10 cellular contexts compared by ENCODE assay signal in genomic region chr1:169133801-169134558, GRCh38. TPM values are rescaled to one million over a fixed set of nuclear protein-coding genes. Genes with fewer than 3 reads are reported as not detected.
DNase-seq lines count a peak whose midpoint lies in the region; ATAC-seq and TF ChIP-seq lines count a peak whose summit lies in the region.
"Had no signal": no experiment of that assay in that cellular context is flagged by ENCODE, and none has a peak within 500 bp of the region (broad histone marks: within the 10 kb centered on the region; RNA-seq: fewer than 3 reads in every experiment).

No MANE protein-coding gene starts in this region.

- peak overlapping the region in 1 of 10 donors; percentile 10 for H3K27ac ChIP-seq in heart right ventricle
- H3K27ac ChIP-seq in smooth muscle cell (ENCODE audit: low read depth), result peak overlapping the region; percentile 63
- H3K27ac ChIP-seq: coronary artery had no signal

- H3K4me2 ChIP-seq in smooth muscle cell, result no peak overlapping the region

- H3K9me3 ChIP-seq in heart right ventricle (no peaks in the 10 kb centered on the region), smooth muscle cell (replicated peaks; ENCODE audit: low read depth) (no peaks in the 10 kb centered on the region)

- ATAC-seq in heart right ventricle, result peak in 3 of 8 donors; percentile 45 to 57 (median 52)
- ATAC-seq: stimulated activated memory B cell treated with anti-CD40 and anti-IgM and Interleukin-4, amounts not matched to agents 10 μg/mL and 1 μg/mL and 100 μg/mL, for 72 hours had no signal

- H3K27me3 ChIP-seq in heart right ventricle (no peaks in the 10 kb centered on the region), smooth muscle cell (ENCODE audit: low read depth) (no peaks in the 10 kb centered on the region)

- H3K4me1 ChIP-seq in heart right ventricle (peaks cover 0 to 43% (median 11%) of the 10 kb centered on the region in 9 donors), smooth muscle cell (ENCODE audit: low read depth) (no peaks in the 10 kb centered on the region)

- in situ Hi-C loops in GM13976 (cut with MboI; ENCODE audit: low sequenced_read_pairs, unreplicated experiment), result no loop called here

- peaks cover 13% of the 10 kb centered on the region for H3K79me2 ChIP-seq in smooth muscle cell (ENCODE audit: low read depth)

- H2AFZ ChIP-seq in smooth muscle cell (ENCODE audit: low read depth), result no peak overlapping the region

- peak; percentile 53 for TF ChIP-seq CTCF in GM13976 (IDR thresholded peaks at IDR 0.05; ENCODE audit: borderline replicate concordance, control extremely low read depth, extremely low read depth, insufficient read depth, missing control alignments)
- TF ChIP-seq CTCF in heart right ventricle (IDR thresholded peaks at IDR 0.05), result peak in 6 of 9 donors; percentile 21 to 58 (median 42)
- peak; percentile 17 for TF ChIP-seq CTCF in smooth muscle cell (IDR thresholded peaks at IDR 0.05; ENCODE audit: borderline replicate concordance, insufficient read depth, poor library complexity, severe bottlenecking)

- H3K9ac ChIP-seq in smooth muscle cell (ENCODE audit: low read depth), result no peak overlapping the region

- H3K36me3 ChIP-seq in heart right ventricle, result peaks cover 0 to 45% (median 14%) of the 10 kb centered on the region in 9 donors
- peaks cover 20% of the 10 kb centered on the region for H3K36me3 ChIP-seq in smooth muscle cell (ENCODE audit: low read depth)

- peaks cover 38% of the 10 kb centered on the region for H3F3A ChIP-seq in smooth muscle cell (ENCODE audit: low read depth)

- H3K4me3 ChIP-seq in heart right ventricle (no peak overlapping the region), smooth muscle cell (no peak overlapping the region)
- H3K4me3 ChIP-seq: coronary artery had no signal

- 81 to 87% methylated on average over 3 of the region's 3 CpGs for WGBS in heart right ventricle, 2 donors
- 90% methylated on average over 3 of the region's 3 CpGs for WGBS in smooth muscle cell (ENCODE audit: low lambda C conversion rate)

- intact Hi-C loops in heart right ventricle (cut with DNase I), result loop anchor here in 3 of 10 donors (10.0 kb wide), 3 partner anchors 211 to 529 kb away; no protein-coding TSS in a partner anchor

- no peak for DNase-seq in GM13976 (ENCODE audit: low spot score)
- peak; percentile 5 for DNase-seq in SW480 (ENCODE audit: low spot score)
- no peak for DNase-seq in heart right ventricle
- DNase-seq in smooth muscle cell (lab: John Stamatoyannopoulos, UW; ENCODE audit: unreplicated experiment), result no peak
- DNase-seq in epidermal melanocyte (ENCODE audit: insufficient read length, low spot score), result no peak
- no peak for DNase-seq in retina
- no peak for DNase-seq in stimulated activated CD4-positive, alpha-beta T cell treated with anti-CD3 and anti-CD28 coated beads, Interleukin-15, amount 100 ng/mL, for 24 hours
- DNase-seq: KG1 had no signal

- peaks cover 45% of the 10 kb centered on the region for H4K20me1 ChIP-seq in smooth muscle cell (ENCODE audit: low read depth)

RNA-seq across cellular contexts. Expression of gene ATP1B1, which starts 27.5 kb away (rescaled TPM):
- 100 to 1,000 TPM; 245 to 472 (median 272) TPM for total RNA-seq in heart right ventricle
- polyA plus RNA-seq in heart right ventricle, result 100 to 1,000 TPM; 137 to 215 TPM
- 347 and 400 TPM in 2 replicates for total RNA-seq in smooth muscle cell
- 140 and 144 TPM in 2 replicates for polyA plus RNA-seq in smooth muscle cell
